In genomic region chr1:63575340-63575826, GRCh38 we compare ENCODE assay signal across 8 cellular contexts. TPM values are rescaled to one million over a fixed set of nuclear protein-coding genes. Genes with fewer than 3 reads are reported as not detected.
DNase-seq lines count a peak whose midpoint lies in the region; ATAC-seq lines count a peak whose summit lies in the region.

No MANE protein-coding gene starts in this region.

- H3K4me3 Mint-ChIP-seq in activated CD8-positive, alpha-beta memory T cell treated with anti-CD3 and anti-CD28 coated beads, Interleukin-2, amount 10 ng/mL, durations not matched to agents 7 days and 5 days, result no peak overlapping the region
- no peak overlapping the region for H3K4me3 Mint-ChIP-seq in naive thymus-derived CD4-positive, alpha-beta T cell
- no peak overlapping the region for H3K4me3 Mint-ChIP-seq in activated T-cell treated with anti-CD3 and anti-CD28 coated beads, Interleukin-2, amount 50 U/mL, for 4 hours

- POLR2A ChIA-PET in naive thymus-derived CD4-positive, alpha-beta T cell (lab: Charles Lee), result no interaction called here

- H3K9me3 ChIP-seq in naive thymus-derived CD4-positive, alpha-beta T cell (ENCODE audit: control insufficient read depth in 2 of 3, low read length in 3 of 3), result no peaks in the 10 kb centered on the region

- H3K36me3 Mint-ChIP-seq in activated CD8-positive, alpha-beta memory T cell treated with anti-CD3 and anti-CD28 coated beads, Interleukin-2, amount 10 ng/mL, durations not matched to agents 7 days and 5 days, result peaks cover 5% of the 10 kb centered on the region
- H3K36me3 Mint-ChIP-seq in naive thymus-derived CD4-positive, alpha-beta T cell, result peaks cover 0 to 2% (median 0%) of the 10 kb centered on the region in 5 donors
- no peaks in the 10 kb centered on the region for H3K36me3 Mint-ChIP-seq in activated T-cell treated with anti-CD3 and anti-CD28 coated beads, Interleukin-2, amount 50 U/mL, for 4 hours (ENCODE audit: insufficient read depth)

- no peak for DNase-seq in activated CD8-positive, alpha-beta memory T cell treated with anti-CD3 and anti-CD28 coated beads, Interleukin-2, amount 10 ng/mL, durations not matched to agents 7 days and 5 days
- DNase-seq in activated CD8-positive, alpha-beta memory T cell treated with anti-CD3 and anti-CD28 coated beads, Interleukin-2, amount 50 U/mL, for 4 hours, result no peak
- peak; percentile 2 for DNase-seq in NCI-H2171 (lab: John Stamatoyannopoulos, UW)
- DNase-seq in dedifferentiated amniotic fluid mesenchymal stem cell (ENCODE audit: extremely low spot score), result peak; percentile 53
- peak in 6 of 9 donors; percentile 12 to 40 (median 24) for DNase-seq in naive thymus-derived CD4-positive, alpha-beta T cell
- DNase-seq in activated T-cell treated with anti-CD3 and anti-CD28 coated beads, Interleukin-2, amount 50 U/mL, for 4 hours, result no peak

- no peaks in the 10 kb centered on the region for H3K9me3 Mint-ChIP-seq in activated CD8-positive, alpha-beta memory T cell treated with anti-CD3 and anti-CD28 coated beads, Interleukin-2, amount 10 ng/mL, durations not matched to agents 7 days and 5 days (ENCODE audit: low read depth)
- H3K9me3 Mint-ChIP-seq in naive thymus-derived CD4-positive, alpha-beta T cell, result peaks cover 0 to 5% (median 0%) of the 10 kb centered on the region in 11 donors
- H3K9me3 Mint-ChIP-seq in activated T-cell treated with anti-CD3 and anti-CD28 coated beads, Interleukin-2, amount 50 U/mL, for 4 hours, result no peaks in the 10 kb centered on the region

- peak; percentile 20 for ATAC-seq in activated CD8-positive, alpha-beta memory T cell treated with anti-CD3 and anti-CD28 coated beads, Interleukin-2, amount 10 ng/mL, durations not matched to agents 7 days and 5 days
- peak; percentile 52 for ATAC-seq in naive thymus-derived CD4-positive, alpha-beta T cell
- ATAC-seq in GM18867 (IDR thresholded peaks at IDR 0.05; ENCODE audit: unreplicated experiment), result no peak
- ATAC-seq in activated T-cell treated with anti-CD3 and anti-CD28 coated beads, Interleukin-2, amount 50 U/mL, for 4 hours, result no peak
- no peak for ATAC-seq in HG02870 (IDR thresholded peaks at IDR 0.05; ENCODE audit: unreplicated experiment)

- CTCF ChIA-PET in activated CD8-positive, alpha-beta memory T cell treated with anti-CD3 and anti-CD28 coated beads, Interleukin-2, amount 10 ng/mL, durations not matched to agents 7 days and 5 days (lab: Charles Lee), result interaction anchor here (0.6 to 1.3 kb wide), 4 partner anchors 14 to 21 kb away, joined by 3 to 4 read pairs (median 4); no protein-coding TSS in a partner anchor
- CTCF ChIA-PET in naive thymus-derived CD4-positive, alpha-beta T cell (lab: Charles Lee), result interaction anchor here (0.6 to 1.5 kb wide), 6 partner anchors 16 to 1098 kb away, joined by 3 to 5 read pairs (median 4); no protein-coding TSS in a partner anchor

- no peak overlapping the region for H3K4me3 ChIP-seq in naive thymus-derived CD4-positive, alpha-beta T cell (ENCODE audit: low read length)

- H3K27me3 Mint-ChIP-seq in activated CD8-positive, alpha-beta memory T cell treated with anti-CD3 and anti-CD28 coated beads, Interleukin-2, amount 10 ng/mL, durations not matched to agents 7 days and 5 days, result no peaks in the 10 kb centered on the region
- H3K27me3 Mint-ChIP-seq in naive thymus-derived CD4-positive, alpha-beta T cell, result no peaks in the 10 kb centered on the region
- no peaks in the 10 kb centered on the region for H3K27me3 Mint-ChIP-seq in activated T-cell treated with anti-CD3 and anti-CD28 coated beads, Interleukin-2, amount 50 U/mL, for 4 hours (ENCODE audit: low read depth)

- H3K4me1 Mint-ChIP-seq in activated CD8-positive, alpha-beta memory T cell treated with anti-CD3 and anti-CD28 coated beads, Interleukin-2, amount 10 ng/mL, durations not matched to agents 7 days and 5 days, result no peaks in the 10 kb centered on the region
- no peaks in the 10 kb centered on the region for H3K4me1 Mint-ChIP-seq in naive thymus-derived CD4-positive, alpha-beta T cell
- no peaks in the 10 kb centered on the region for H3K4me1 Mint-ChIP-seq in activated T-cell treated with anti-CD3 and anti-CD28 coated beads, Interleukin-2, amount 50 U/mL, for 4 hours (ENCODE audit: low read depth)

- no peaks in the 10 kb centered on the region for H3K36me3 ChIP-seq in naive thymus-derived CD4-positive, alpha-beta T cell (ENCODE audit: control insufficient read depth in 2 of 3, insufficient read depth in 3 of 3, low read length in 3 of 3)

- no peaks in the 10 kb centered on the region for H3K27me3 ChIP-seq in naive thymus-derived CD4-positive, alpha-beta T cell (ENCODE audit: control insufficient read depth in 2 of 2, insufficient read depth in 2 of 2, low read length in 2 of 2)

- no peak overlapping the region for H3K27ac Mint-ChIP-seq in activated CD8-positive, alpha-beta memory T cell treated with anti-CD3 and anti-CD28 coated beads, Interleukin-2, amount 10 ng/mL, durations not matched to agents 7 days and 5 days
- no peak overlapping the region for H3K27ac Mint-ChIP-seq in naive thymus-derived CD4-positive, alpha-beta T cell

- H3K4me1 ChIP-seq in naive thymus-derived CD4-positive, alpha-beta T cell (ENCODE audit: control insufficient read depth in 2 of 2, insufficient read depth in 2 of 2, low read length in 2 of 2), result no peaks in the 10 kb centered on the region

- intact Hi-C loops in naive thymus-derived CD4-positive, alpha-beta T cell (cut with micrococcal nuclease), result loop anchor here (1.0 to 2.0 kb wide), 4 partner anchors 17 to 671 kb away; partner anchors contain the start of gene PGM1 (in 2 of the 2)

- H3K27ac ChIP-seq in naive thymus-derived CD4-positive, alpha-beta T cell (ENCODE audit: low read depth, low read length), result no peak overlapping the region

RNA-seq across cellular contexts. Expression of gene PGM1, which starts 17.8 kb away (rescaled TPM):
- total RNA-seq in activated CD8-positive, alpha-beta memory T cell treated with anti-CD3 and anti-CD28 coated beads, Interleukin-2, amount 10 ng/mL, durations not matched to agents 7 days and 5 days, result 10 to 100 TPM; 31.5 to 32.8 TPM
- 10 to 100 TPM; 11.9 to 57.2 (median 16.1) TPM for total RNA-seq in naive thymus-derived CD4-positive, alpha-beta T cell
- 10 to 100 TPM; 26.9 to 31.9 TPM for polyA plus RNA-seq in naive thymus-derived CD4-positive, alpha-beta T cell
- total RNA-seq in activated T-cell treated with anti-CD3 and anti-CD28 coated beads, Interleukin-2, amount 50 U/mL, for 4 hours, result 10 to 100 TPM; 21.0 to 25.6 (median 23.8) TPM

RNA-seq across cellular contexts. Expression of gene EFCAB7, which starts 52.1 kb away (rescaled TPM):
- 1 to 10 TPM; 5.4 to 6.3 TPM for total RNA-seq in activated CD8-positive, alpha-beta memory T cell treated with anti-CD3 and anti-CD28 coated beads, Interleukin-2, amount 10 ng/mL, durations not matched to agents 7 days and 5 days
- total RNA-seq in naive thymus-derived CD4-positive, alpha-beta T cell, result 10 to 100 TPM in 1 of 5 experiments, 1 to 10 TPM in 4; 4.1 to 13.5 (median 9.2) TPM
- polyA plus RNA-seq in naive thymus-derived CD4-positive, alpha-beta T cell, result 1 to 10 TPM; 3.7 to 5.2 TPM
- 1 to 10 TPM; 4.3 to 6.9 (median 6.8) TPM for total RNA-seq in activated T-cell treated with anti-CD3 and anti-CD28 coated beads, Interleukin-2, amount 50 U/mL, for 4 hours

RNA-seq across cellular contexts. Expression of gene ITGB3BP, which starts 52.4 kb away (rescaled TPM):
- total RNA-seq in activated CD8-positive, alpha-beta memory T cell treated with anti-CD3 and anti-CD28 coated beads, Interleukin-2, amount 10 ng/mL, durations not matched to agents 7 days and 5 days, result 10 to 100 TPM; 50.0 to 57.1 TPM
- total RNA-seq in naive thymus-derived CD4-positive, alpha-beta T cell, result 10 to 100 TPM; 16.5 to 52.6 (median 32.9) TPM
- polyA plus RNA-seq in naive thymus-derived CD4-positive, alpha-beta T cell, result 10 to 100 TPM; 19.6 to 24.6 TPM
- 10 to 100 TPM; 29.7 to 33.8 (median 32.9) TPM for total RNA-seq in activated T-cell treated with anti-CD3 and anti-CD28 coated beads, Interleukin-2, amount 50 U/mL, for 4 hours

Comparison
In these comparisons a context has a peak if more than half of its experiments do, and no peak if none do; other contexts are left out.
1. ATAC-seq: peak in activated CD8-positive, alpha-beta memory T cell treated with anti-CD3 and anti-CD28 coated beads, Interleukin-2, amount 10 ng/mL, durations not matched to agents 7 days and 5 days (single experiment) and naive thymus-derived CD4-positive, alpha-beta T cell (single experiment); none in GM18867 (single experiment), activated T-cell treated with anti-CD3 and anti-CD28 coated beads, Interleukin-2, amount 50 U/mL, for 4 hours (0 of 2) and HG02870 (single experiment).
2. DNase-seq: peak in NCI-H2171 (single experiment), dedifferentiated amniotic fluid mesenchymal stem cell (single experiment) and naive thymus-derived CD4-positive, alpha-beta T cell (6 of 9); none in activated CD8-positive, alpha-beta memory T cell treated with anti-CD3 and anti-CD28 coated beads, Interleukin-2, amount 10 ng/mL, durations not matched to agents 7 days and 5 days (single experiment), activated CD8-positive, alpha-beta memory T cell treated with anti-CD3 and anti-CD28 coated beads, Interleukin-2, amount 50 U/mL, for 4 hours (single experiment) and activated T-cell treated with anti-CD3 and anti-CD28 coated beads, Interleukin-2, amount 50 U/mL, for 4 hours (single experiment).